ENCODE assay signal across 1 cellular context in genomic region chr3:70999730-71000129, GRCh38.
TF ChIP-seq lines count a peak whose summit lies in the region.

No MANE protein-coding gene starts in this region.

TF ChIP-seq in SK-N-SH, 30 proteins besides CTCF, POLR2A, EP300 and RAD21 (continued from another document):
- TF ChIP-seq CHD2 (IDR thresholded peaks at IDR 0.05; ENCODE audit: low read length, partially characterized antibody) (peak; percentile 18), TAF1 (IDR thresholded peaks at IDR 0.05; ENCODE audit: borderline replicate concordance, low read depth, low read length) (no peak), ZBTB33 (IDR thresholded peaks at IDR 0.05; ENCODE audit: borderline replicate concordance, low read depth) (no peak)
